ENCODE assay signal across 7 cellular contexts in genomic region chr5:139565411-139566305, GRCh38. TPM values are rescaled to one million over a fixed set of nuclear protein-coding genes. Genes with fewer than 3 reads are reported as not detected.
DNase-seq lines count a peak whose midpoint lies in the region; ATAC-seq and TF ChIP-seq lines count a peak whose summit lies in the region.

No MANE protein-coding gene starts in this region.

- peak overlapping the region; percentile 69 for H3K27ac Mint-ChIP-seq in central memory CD8-positive, alpha-beta T cell (ENCODE audit: low read depth)
- H3K27ac Mint-ChIP-seq in osteocyte (ENCODE audit: unreplicated experiment): peak overlapping the region; percentile 71
- H3K27ac Mint-ChIP-seq in Calu3 (ENCODE audit: unreplicated experiment): no peak overlapping the region

- no peak for TF ChIP-seq CTCF in osteocyte (IDR thresholded peaks at IDR 0.05)
- no peak for TF ChIP-seq CTCF in Calu3 (IDR thresholded peaks at IDR 0.05; ENCODE audit: unreplicated experiment)

- no peaks in the 10 kb centered on the region for H3K9me3 Mint-ChIP-seq in central memory CD8-positive, alpha-beta T cell
- H3K9me3 Mint-ChIP-seq in osteocyte (ENCODE audit: unreplicated experiment) (no peaks in the 10 kb centered on the region), Calu3 (ENCODE audit: low read depth, unreplicated experiment) (no peaks in the 10 kb centered on the region)

- peak overlapping the region; percentile 95 for H3K4me3 Mint-ChIP-seq in central memory CD8-positive, alpha-beta T cell
- H3K4me3 Mint-ChIP-seq in osteocyte (ENCODE audit: unreplicated experiment): peak overlapping the region; percentile 29
- H3K4me3 Mint-ChIP-seq in Calu3 (ENCODE audit: low read depth, unreplicated experiment): no peak overlapping the region

- peaks cover 39% of the 10 kb centered on the region for H3K4me1 Mint-ChIP-seq in central memory CD8-positive, alpha-beta T cell
- H3K4me1 Mint-ChIP-seq in osteocyte (ENCODE audit: unreplicated experiment) (peaks cover 53% of the 10 kb centered on the region), Calu3 (ENCODE audit: low read depth, unreplicated experiment) (peaks cover 24% of the 10 kb centered on the region)

- no peaks in the 10 kb centered on the region for H3K27me3 Mint-ChIP-seq in central memory CD8-positive, alpha-beta T cell
- H3K27me3 Mint-ChIP-seq in osteocyte (ENCODE audit: unreplicated experiment) (no peaks in the 10 kb centered on the region), Calu3 (ENCODE audit: unreplicated experiment) (no peaks in the 10 kb centered on the region)

- BruUV-seq in Calu3 (replicated peaks; lab: Mats Ljungman, UMichigan): no TSS peak

- intact Hi-C loops in Calu3 (cut with micrococcal nuclease; ENCODE audit: unreplicated experiment): no loop called here

- peaks cover 42% of the 10 kb centered on the region for H3K36me3 Mint-ChIP-seq in central memory CD8-positive, alpha-beta T cell (ENCODE audit: insufficient read depth)
- H3K36me3 Mint-ChIP-seq in osteocyte (ENCODE audit: unreplicated experiment) (peaks cover 2% of the 10 kb centered on the region), Calu3 (ENCODE audit: insufficient read depth, unreplicated experiment) (peaks cover 86% of the 10 kb centered on the region)

- CTCF ChIA-PET in Calu3 (lab: Charles Lee): interaction anchor here (0.7 kb wide), 1 partner anchor 103 kb away, joined by 5 read pairs; no protein-coding TSS in a partner anchor

- DNase-seq in T-helper 2 cell: peak in 4 of 5 experiments; percentile 3 to 84 (median 48)
- DNase-seq in central memory CD8-positive, alpha-beta T cell (ENCODE audit: low spot score in 2 of 2): peak; percentile 20 to 31
- no peak for DNase-seq in osteocyte (ENCODE audit: extremely low spot score, unreplicated experiment)
- no peak for DNase-seq in Calu3
- no peak for DNase-seq in middle frontal gyrus (ENCODE audit: extremely low spot score, low spot score)

- ATAC-seq in GM19023 (IDR thresholded peaks at IDR 0.05; ENCODE audit: unreplicated experiment) (peak; percentile 33), HG03097 (IDR thresholded peaks at IDR 0.05; ENCODE audit: low FRiP score, unreplicated experiment) (peak; percentile 25)
- ATAC-seq in central memory CD8-positive, alpha-beta T cell (replicated peaks; ENCODE audit: extremely low read depth, poor library complexity, severe bottlenecking): peak; percentile 45

RNA-seq across cellular contexts. Expression of gene UBE2D2, which starts 4.5 kb away (rescaled TPM):
- 114 and 127 TPM in 2 replicates for total RNA-seq in osteocyte
- 179 and 187 TPM in 2 replicates for total RNA-seq in Calu3 (2022)

Comparison
In these comparisons a context has a peak if more than half of its experiments do, and no peak if none do; other contexts are left out.
1. DNase-seq: peak in T-helper 2 cell (4 of 5) and central memory CD8-positive, alpha-beta T cell (2 of 2); none in osteocyte (single experiment), Calu3 (single experiment) and middle frontal gyrus (single experiment).
2. Peak in every context shown above with its lines, with median percentiles within 50 percentile points of each other: ATAC-seq.